In genomic region chr14:88023658-88024187, GRCh38 we compare ENCODE assay signal across 14 cellular contexts. TPM values are rescaled to one million over a fixed set of nuclear protein-coding genes. Genes with fewer than 3 reads are reported as not detected.
DNase-seq lines count a peak whose midpoint lies in the region; ATAC-seq, FAIRE-seq and TF ChIP-seq lines count a peak whose summit lies in the region.
"Had no signal": no experiment of that assay in that cellular context is flagged by ENCODE, and none has a peak within 500 bp of the region (broad histone marks: within the 10 kb centered on the region; RNA-seq: fewer than 3 reads in every experiment).

No MANE protein-coding gene starts in this region.

- H3K36me3 ChIP-seq in GM23338 (ENCODE audit: insufficient read depth) = no peaks in the 10 kb centered on the region
- H3K36me3 ChIP-seq in HepG2 (replicated peaks in 1 of 2; ENCODE audit: control insufficient read depth in 1 of 2, insufficient read depth in 2 of 2, low read length in 2 of 2) = peaks cover 0 to 11% of the 10 kb centered on the region in 2 experiments; a peak in 1 of 5 replicates
- H3K36me3 ChIP-seq: tibial artery had no signal

- FAIRE-seq in HepG2 (lab: Jason Lieb, UNC) = no peak

- H3F3A ChIP-seq in GM23338 (replicated peaks; ENCODE audit: low read depth) = no peaks in the 10 kb centered on the region

- H3K9me3 ChIP-seq in CD4-positive, alpha-beta T cell (ENCODE audit: control insufficient read depth, low read length) = no peaks in the 10 kb centered on the region
- no peaks in the 10 kb centered on the region for H3K9me3 ChIP-seq in HepG2 (ENCODE audit: low read length)
- H3K9me3 ChIP-seq: tibial artery had no signal

- peaks cover 6% of the 10 kb centered on the region for H3K36me3 Mint-ChIP-seq in CD4-positive, alpha-beta T cell (ENCODE audit: low read depth)
- H3K36me3 Mint-ChIP-seq in GM23338 (ENCODE audit: low read depth) = no peaks in the 10 kb centered on the region
- H3K36me3 Mint-ChIP-seq in WTC11 = no peaks in the 10 kb centered on the region
- no peaks in the 10 kb centered on the region for H3K36me3 Mint-ChIP-seq in chondrocyte (ENCODE audit: low read depth)
- H3K36me3 Mint-ChIP-seq: mesothelial cell of epicardium had no signal

- no peak for TF ChIP-seq RAD21 in HepG2 (CRISPR knock-in tag; IDR thresholded peaks at IDR 0.05)

- intact Hi-C loops in CD4-positive, alpha-beta T cell (cut with DNase I, micrococcal nuclease) = loop anchor here in 1 of 2 experiments (10.0 kb wide), 1 partner anchor 361 kb away; the partner anchor contains the start of gene SPATA7
- intact Hi-C loops in HepG2 (cut with micrococcal nuclease; ENCODE audit: unreplicated experiment) = loop anchor here (1.0 kb wide), 1 partner anchor 21 kb away; no protein-coding TSS in a partner anchor

- no peak for TF ChIP-seq CTCF in CD4-positive, alpha-beta T cell (IDR thresholded peaks at IDR 0.05)
- TF ChIP-seq CTCF in GM23338 (conservative IDR thresholded peaks at IDR 0.05; ENCODE audit: low read depth in 2 of 2) (no peak), WTC11 (IDR thresholded peaks at IDR 0.05) (no peak), HepG2 (CRISPR knock-in tag; IDR thresholded peaks at IDR 0.05) (no peak), chondrocyte (IDR thresholded peaks at IDR 0.05) (no peak)

- no peaks in the 10 kb centered on the region for H3K27me3 Mint-ChIP-seq in CD4-positive, alpha-beta T cell
- H3K27me3 Mint-ChIP-seq in GM23338 (ENCODE audit: insufficient read depth, low read depth, poor library complexity) (peaks cover 2% of the 10 kb centered on the region), WTC11 (ENCODE audit: low read depth) (no peaks in the 10 kb centered on the region), chondrocyte (ENCODE audit: low read depth) (peaks cover 28% of the 10 kb centered on the region)

- no peak overlapping the region for H3K4me3 Mint-ChIP-seq in CD4-positive, alpha-beta T cell
- H3K4me3 Mint-ChIP-seq in GM23338 (no peak overlapping the region), WTC11 (no peak overlapping the region), chondrocyte (ENCODE audit: unreplicated experiment) (no peak overlapping the region)
- H3K4me3 Mint-ChIP-seq: mesothelial cell of epicardium had no signal

- H3K27ac ChIP-seq in CD4-positive, alpha-beta T cell (ENCODE audit: low read depth, low read length) = no peak overlapping the region
- H3K27ac ChIP-seq in GM23338 (ENCODE audit: low read depth) (no peak overlapping the region), HepG2 (ENCODE audit: extremely low read length, insufficient read depth, low read length) (peak overlapping the region; percentile 78)
- H3K27ac ChIP-seq: tibial artery had no signal

- ATAC-seq in CD4-positive, alpha-beta T cell (ENCODE audit: poor library complexity) = peak; percentile 51
- peak; percentile 57; the same call in 2 of the 3 replicates for ATAC-seq in GM23338
- peak; percentile 79 for ATAC-seq in WTC11
- ATAC-seq in HepG2 = peak; percentile 86

- in situ Hi-C loops in HepG2 (cut with HindIII; ENCODE audit: extremely low pct_ligation_motif_present, low pct_unique_long_range_greater_than_20kb) = loop anchor here (25.0 kb wide), 1 partner anchor 364 kb away; the partner anchor contains the start of gene SPATA7

- peaks cover 93% of the 10 kb centered on the region for H3K4me1 Mint-ChIP-seq in CD4-positive, alpha-beta T cell (ENCODE audit: low read depth)
- H3K4me1 Mint-ChIP-seq in GM23338 (peaks cover 15% of the 10 kb centered on the region), WTC11 (peaks cover 23% of the 10 kb centered on the region), chondrocyte (ENCODE audit: low read depth) (no peaks in the 10 kb centered on the region)

- no peak for TF ChIP-seq POLR2A in HepG2 (IDR thresholded peaks at IDR 0.05; ENCODE audit: insufficient read depth in 1 of 2, low read depth in 2 of 2, low read length in 2 of 2)

- peak overlapping the region; percentile 15; the same call in 1 of the 2 replicates for H3K4me2 ChIP-seq in GM23338
- peak overlapping the region; percentile 67 for H3K4me2 ChIP-seq in HepG2 (ENCODE audit: low read depth, low read length)

- CTCF ChIA-PET in CD4-positive, alpha-beta T cell (lab: Charles Lee) = no interaction called here
- CTCF ChIA-PET in WTC11 (lab: Charles Lee) = no interaction called here
- CTCF ChIA-PET in HepG2 (lab: Yijun Ruan, JAX; ENCODE audit: low intra/inter-chr PET ratio, low total read pairs) = no interaction called here

- WGBS in HepG2 (ENCODE audit: low lambda C conversion rate) = 0% methylated on average over 3 of the region's 3 CpGs

- BruUV-seq in HepG2 (replicated peaks; lab: Mats Ljungman, UMichigan) = no TSS peak

- peaks cover 12% of the 10 kb centered on the region for H3K4me1 ChIP-seq in GM23338 (ENCODE audit: insufficient read depth)
- peaks cover 81% of the 10 kb centered on the region for H3K4me1 ChIP-seq in HepG2 (ENCODE audit: insufficient read depth, low read length)
- H3K4me1 ChIP-seq: tibial artery had no signal

- peak in 1 of 2 experiments; percentile 66; a peak in 2 of 4 replicates for TF ChIP-seq EP300 in HepG2 (IDR thresholded peaks at IDR 0.05; ENCODE audit: low read depth in 2 of 2, low read length in 2 of 2)
- 0 out of 2 replicates have a peak, but pooled peaks have one; percentile 18 for TF ChIP-seq EP300 in HepG2 (CRISPR knock-in tag; IDR thresholded peaks at IDR 0.05; ENCODE audit: borderline replicate concordance)

- H3K27me3 ChIP-seq in CD4-positive, alpha-beta T cell (ENCODE audit: control insufficient read depth, insufficient read depth, low read length) = no peaks in the 10 kb centered on the region
- H3K27me3 ChIP-seq in GM23338 (ENCODE audit: insufficient read depth) = no peaks in the 10 kb centered on the region
- H3K27me3 ChIP-seq in HepG2 (ENCODE audit: control insufficient read depth in 1 of 2, insufficient read depth in 2 of 2, low read length in 2 of 2) = no peaks in the 10 kb centered on the region
- H3K27me3 ChIP-seq: tibial artery had no signal

- peak overlapping the region; percentile 48 for H3K27ac Mint-ChIP-seq in CD4-positive, alpha-beta T cell
- H3K27ac Mint-ChIP-seq in GM23338 (peak overlapping the region; percentile 9; the same call in 1 of the 2 replicates), WTC11 (no peak overlapping the region), chondrocyte (ENCODE audit: unreplicated experiment) (no peak overlapping the region)
- H3K27ac Mint-ChIP-seq: mesothelial cell of epicardium had no signal

- peaks cover 12% of the 10 kb centered on the region; the same call in 1 of the 2 replicates for H3K9me2 ChIP-seq in GM23338 (ENCODE audit: insufficient read depth)

- DNase-seq in CD4-positive, alpha-beta T cell = no peak
- DNase-seq in GM23338 (ENCODE audit: low spot score) (peak; percentile 27), WTC11 (ENCODE audit: low spot score) (no peak), HepG2 (ENCODE audit: low spot score) (peak; percentile 78), NCI-H1694 treated with DMSO at 0.1 percent for 48 hours (lab: John Stamatoyannopoulos, UW) (no peak), T-helper 9 cell (no peak), chondrocyte (ENCODE audit: low spot score) (no peak), dermis blood vessel endothelial cell (no peak)
- DNase-seq: activated effector memory CD4-positive, alpha-beta T cell treated with anti-CD3 and anti-CD28 coated beads, Interleukin-2, amount 50 U/mL, for 16 hours; NCI-H1694; retina; tibial artery had no signal

- H2AFZ ChIP-seq in GM23338 (peak overlapping the region; percentile 61; the same call in 1 of the 2 replicates), HepG2 (ENCODE audit: low read length) (peak overlapping the region; percentile 64)

- H4K20me1 ChIP-seq in GM23338 (replicated peaks; ENCODE audit: insufficient read depth) (no peaks in the 10 kb centered on the region), HepG2 (ENCODE audit: insufficient read depth, low read length) (no peaks in the 10 kb centered on the region)

- H3K79me2 ChIP-seq in GM23338 (replicated peaks; ENCODE audit: insufficient read depth) = no peaks in the 10 kb centered on the region
- peaks cover 34% of the 10 kb centered on the region for H3K79me2 ChIP-seq in HepG2 (ENCODE audit: insufficient read depth, low read length)

- POLR2A ChIA-PET in CD4-positive, alpha-beta T cell (lab: Charles Lee) = no interaction called here
- POLR2A ChIA-PET in WTC11 (lab: Charles Lee) (no interaction called here), HepG2 (lab: Yijun Ruan, JAX) (no interaction called here)

- no peak overlapping the region for H3K4me3 ChIP-seq in GM23338
- peak overlapping the region; percentile 8 to 46 (median 33); a peak in 5 of 6 replicates for H3K4me3 ChIP-seq in HepG2 (replicated peaks in 1 of 3; ENCODE audit: insufficient read depth in 1 of 3, low read depth in 2 of 3, low read length in 3 of 3)
- H3K4me3 ChIP-seq: tibial artery had no signal

- peak overlapping the region; percentile 56 for H3K9ac ChIP-seq in HepG2 (ENCODE audit: insufficient read depth, low read depth, low read length)

- H3K9me3 Mint-ChIP-seq in CD4-positive, alpha-beta T cell = no peaks in the 10 kb centered on the region
- no peaks in the 10 kb centered on the region for H3K9me3 Mint-ChIP-seq in GM23338
- H3K9me3 Mint-ChIP-seq in WTC11 = peaks cover 6% of the 10 kb centered on the region
- no peaks in the 10 kb centered on the region for H3K9me3 Mint-ChIP-seq in chondrocyte (ENCODE audit: low read depth)
- H3K9me3 Mint-ChIP-seq: mesothelial cell of epicardium had no signal

RNA-seq across cellular contexts. Expression of gene GPR65, which starts 18.8 kb away (rescaled TPM):
- 10 to 100 TPM; 10.5 to 10.7 TPM for total RNA-seq in CD4-positive, alpha-beta T cell
- not detected in 2 replicates for total RNA-seq in GM23338 (2014; rRNA removed; shearing (Covaris generic))
- polyA plus RNA-seq in GM23338 (2016; fragmentation: Nextera tagmentation; extraction: Ambion mirVana) (not detected in 2 replicates), HepG2 (2011; rRNA removed) (not detected in 2 replicates)
- total RNA-seq in WTC11 (2021) (not detected in 3 replicates), HepG2 (2016; rRNA removed; fragmentation: Illumina TruSeq; extraction: Trizol) (not detected in 2 replicates), chondrocyte (not detected in 3 replicates), dermis blood vessel endothelial cell (0.05 TPM in 1 of 2 replicates, not detected in the other)
- not detected in 2 replicates for total RNA-seq in HepG2 (2016; cell fraction: cytosol; rRNA removed; fragmentation: Illumina TruSeq; extraction: Trizol; ENCODE audit: low read depth)
- total RNA-seq in HepG2 (2016; cell fraction: insoluble cytoplasmic fraction; rRNA removed; fragmentation: Illumina TruSeq; extraction: Trizol) = not detected in 2 replicates
- total RNA-seq in HepG2 (2016; cell fraction: membrane; rRNA removed; fragmentation: Illumina TruSeq; extraction: Trizol) = not detected in 2 replicates
- total RNA-seq in HepG2 (2016; cell fraction: nucleus; rRNA removed; fragmentation: Illumina TruSeq; extraction: Trizol) = not detected in 2 replicates
- not detected in 2 replicates for polyA plus RNA-seq in HepG2 (2011; cell fraction: cytosol; rRNA removed)
- not detected in 2 replicates for polyA plus RNA-seq in HepG2 (2011; cell fraction: nucleus; rRNA removed)
- polyA plus RNA-seq in HepG2 (2012) = not detected in 2 replicates
- not detected in 2 replicates for polyA plus RNA-seq in HepG2 (2016; cell fraction: cytosol; fragmentation: Illumina TruSeq; extraction: Trizol; ENCODE audit: low read depth)
- not detected in 2 replicates for polyA plus RNA-seq in HepG2 (2016; cell fraction: insoluble cytoplasmic fraction; fragmentation: Illumina TruSeq; extraction: Trizol; ENCODE audit: low read depth)
- not detected in 2 replicates for polyA plus RNA-seq in HepG2 (2016; cell fraction: membrane; fragmentation: Illumina TruSeq; extraction: Trizol; ENCODE audit: low read depth)
- polyA plus RNA-seq in HepG2 (2016; cell fraction: nucleus; fragmentation: Illumina TruSeq; extraction: Trizol; ENCODE audit: insufficient read depth, low read depth) = not detected in 2 replicates
- not detected in 2 replicates for polyA minus RNA-seq in HepG2 (2011; rRNA and poly(A)+ RNA removed; ENCODE audit: low replicate concordance)
- not detected in 2 replicates for polyA minus RNA-seq in HepG2 (2011; cell fraction: cytosol; rRNA and poly(A)+ RNA removed)
- not detected in 2 replicates for polyA minus RNA-seq in HepG2 (2011; cell fraction: nucleus; rRNA and poly(A)+ RNA removed)
- total RNA-seq: glomerular endothelial cell, mesothelial cell of epicardium had no signal

RNA-seq across cellular contexts. Expression of gene GALC, which starts 30.7 kb away (rescaled TPM):
- 10 to 100 TPM; 14.7 to 14.9 TPM for total RNA-seq in CD4-positive, alpha-beta T cell
- total RNA-seq in GM23338 (2014; rRNA removed; shearing (Covaris generic)) = 10.9 and 12.9 TPM in 2 replicates
- polyA plus RNA-seq in GM23338 (2016; fragmentation: Nextera tagmentation; extraction: Ambion mirVana) = 3.4 and 4.1 TPM in 2 replicates
- total RNA-seq in WTC11 (2021) = 10.6 to 10.9 TPM (median 10.7 TPM) in 3 replicates
- not detected in 2 replicates for total RNA-seq in HepG2 (2016; rRNA removed; fragmentation: Illumina TruSeq; extraction: Trizol)
- not detected in 2 replicates for total RNA-seq in HepG2 (2016; cell fraction: cytosol; rRNA removed; fragmentation: Illumina TruSeq; extraction: Trizol; ENCODE audit: low read depth)
- total RNA-seq in HepG2 (2016; cell fraction: insoluble cytoplasmic fraction; rRNA removed; fragmentation: Illumina TruSeq; extraction: Trizol) = not detected in 2 replicates
- not detected in 2 replicates for total RNA-seq in HepG2 (2016; cell fraction: membrane; rRNA removed; fragmentation: Illumina TruSeq; extraction: Trizol)
- total RNA-seq in HepG2 (2016; cell fraction: nucleus; rRNA removed; fragmentation: Illumina TruSeq; extraction: Trizol) = not detected in 2 replicates
- polyA plus RNA-seq in HepG2 (2011; rRNA removed) = not detected in 2 replicates
- not detected in 2 replicates for polyA plus RNA-seq in HepG2 (2011; cell fraction: cytosol; rRNA removed)
- polyA plus RNA-seq in HepG2 (2011; cell fraction: nucleus; rRNA removed) = not detected in 2 replicates
- not detected in 2 replicates for polyA plus RNA-seq in HepG2 (2012)
- polyA plus RNA-seq in HepG2 (2016; cell fraction: cytosol; fragmentation: Illumina TruSeq; extraction: Trizol; ENCODE audit: low read depth) = not detected in 2 replicates
- not detected in 2 replicates for polyA plus RNA-seq in HepG2 (2016; cell fraction: insoluble cytoplasmic fraction; fragmentation: Illumina TruSeq; extraction: Trizol; ENCODE audit: low read depth)
- polyA plus RNA-seq in HepG2 (2016; cell fraction: membrane; fragmentation: Illumina TruSeq; extraction: Trizol; ENCODE audit: low read depth) = not detected in 2 replicates
- polyA plus RNA-seq in HepG2 (2016; cell fraction: nucleus; fragmentation: Illumina TruSeq; extraction: Trizol; ENCODE audit: insufficient read depth, low read depth) = not detected in 2 replicates
- 0.02 TPM in 1 of 2 replicates, not detected in the other for polyA minus RNA-seq in HepG2 (2011; rRNA and poly(A)+ RNA removed; ENCODE audit: low replicate concordance)
- not detected in 2 replicates for polyA minus RNA-seq in HepG2 (2011; cell fraction: cytosol; rRNA and poly(A)+ RNA removed)
- polyA minus RNA-seq in HepG2 (2011; cell fraction: nucleus; rRNA and poly(A)+ RNA removed) = not detected in 2 replicates
- total RNA-seq in chondrocyte = 11.1 to 18.0 TPM (median 12.3 TPM) in 3 replicates
- 12.7 and 16.8 TPM in 2 replicates for total RNA-seq in dermis blood vessel endothelial cell

Comparison
In these comparisons a context has a peak if more than half of its experiments do, and no peak if none do; other contexts are left out.
1. DNase-seq: peak in GM23338 (single experiment) and HepG2 (single experiment); none in CD4-positive, alpha-beta T cell (0 of 10), WTC11 (single experiment), NCI-H1694 treated with DMSO at 0.1 percent for 48 hours (single experiment), T-helper 9 cell (single experiment), chondrocyte (single experiment) and dermis blood vessel endothelial cell (single experiment).
2. H3K27ac Mint-ChIP-seq: peak in CD4-positive, alpha-beta T cell (single experiment) and GM23338 (single experiment); none in WTC11 (single experiment) and chondrocyte (single experiment).
3. RNA of gene GPR65, which starts 18.8 kb away (total RNA-seq): 10.5 to 10.7 TPM in CD4-positive, alpha-beta T cell; not detected in WTC11, not detected in GM23338, not detected in HepG2, not detected in chondrocyte and 0.05 TPM in dermis blood vessel endothelial cell; every median in the first group is over 10 times any median in the second.
4. RNA of gene GALC, which starts 30.7 kb away (total RNA-seq): 12.7 to 16.8 TPM in dermis blood vessel endothelial cell, 14.7 to 14.9 TPM in CD4-positive, alpha-beta T cell, 10.9 to 12.9 TPM in GM23338, 11.1 to 18.0 TPM in chondrocyte and 10.6 to 10.9 TPM in WTC11; not detected in HepG2; every median in the first group is over 10 times any median in the second.
5. Peak in every context shown above with its lines, with median percentiles within 50 percentile points of each other: ATAC-seq.